Comparison of ENCODE assay signal across 1 cellular context in genomic region chr17:44906010-44906646, GRCh38.
TF ChIP-seq lines count a peak whose summit lies in the region.

No MANE protein-coding gene starts in this region.

TF ChIP-seq in HEK293, 187 proteins besides CTCF, POLR2A, EP300 and RAD21 (continued from another document):
- TF ChIP-seq PATZ1 (tag by site-specific recombination; IDR thresholded peaks at IDR 0.05): peak; percentile 44; the same call in 1 of the 2 replicates
- no peak for TF ChIP-seq ZNF140 (tag by site-specific recombination; IDR thresholded peaks at IDR 0.05)
- no peak for TF ChIP-seq ZNF561 (tag by site-specific recombination; IDR thresholded peaks at IDR 0.05; ENCODE audit: borderline replicate concordance)
- TF ChIP-seq ZNF146 (tag by site-specific recombination; IDR thresholded peaks at IDR 0.05): no peak
- TF ChIP-seq HIC1 (tag by site-specific recombination; IDR thresholded peaks at IDR 0.05): peak; percentile 43
- peak; percentile 68 for TF ChIP-seq SP7 (tag by site-specific recombination; IDR thresholded peaks at IDR 0.05)
- no peak for TF ChIP-seq ZNF175 (tag by site-specific recombination; IDR thresholded peaks at IDR 0.05)
- no peak for TF ChIP-seq FEZF1 (tag by site-specific recombination; IDR thresholded peaks at IDR 0.05)
- TF ChIP-seq TSHZ1 (tag by site-specific recombination; IDR thresholded peaks at IDR 0.05; ENCODE audit: borderline replicate concordance): no peak
- no peak for TF ChIP-seq GLIS1 (tag by site-specific recombination; IDR thresholded peaks at IDR 0.05)
- TF ChIP-seq SCRT2 (tag by site-specific recombination; IDR thresholded peaks at IDR 0.05): peak; percentile 90
- peak; percentile 54; the same call in 1 of the 2 replicates for TF ChIP-seq ZNF629 (tag by site-specific recombination; IDR thresholded peaks at IDR 0.05)
- TF ChIP-seq ZNF600 (tag by site-specific recombination; IDR thresholded peaks at IDR 0.05): 0 out of 2 replicates have a peak, but pooled peaks have one; percentile 21
- TF ChIP-seq OSR2 (tag by site-specific recombination; IDR thresholded peaks at IDR 0.05): peak; percentile 37
